19 cellular contexts compared by ENCODE assay signal in the genomic region with DNA sequence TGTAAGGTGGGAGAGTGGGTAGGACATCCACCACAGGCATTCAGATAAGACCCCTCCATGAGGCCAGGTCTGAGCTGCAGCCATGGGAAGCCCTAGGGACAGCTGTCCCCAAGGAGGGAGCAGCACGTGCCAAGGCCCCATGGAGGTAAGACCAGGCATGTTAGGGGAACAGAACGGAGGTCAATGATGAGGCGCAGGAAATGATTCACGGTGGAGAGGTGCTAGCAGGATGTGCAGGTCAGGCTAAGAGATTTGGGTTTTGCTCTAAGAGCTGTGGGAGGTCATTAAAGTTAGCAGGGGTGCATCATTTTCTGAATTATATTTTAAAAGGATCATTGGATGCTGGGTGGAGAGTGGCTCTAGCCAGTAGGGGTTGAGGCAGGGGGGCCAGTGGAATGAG.
DNase-seq lines count a peak whose midpoint lies in the region; ATAC-seq and TF ChIP-seq lines count a peak whose summit lies in the region.
"Had no signal": no experiment of that assay in that cellular context is flagged by ENCODE, and none has a peak within 500 bp of the region (broad histone marks: within the 10 kb centered on the region; RNA-seq: fewer than 3 reads in every experiment).

No MANE protein-coding gene starts in this region.

- H3K9me3 ChIP-seq in A673 (ENCODE audit: low read depth, low read length, poor library complexity, severe bottlenecking): no peaks in the 10 kb centered on the region
- H3K9me3 ChIP-seq: SK-N-SH had no signal

- no peaks in the 10 kb centered on the region for H3K9me3 Mint-ChIP-seq in activated T-helper 17 cell treated with anti-CD3 and anti-CD28 coated beads, Interleukin-2, amount 50 U/mL, for 72 hours

- no peaks in the 10 kb centered on the region for H3K36me3 ChIP-seq in A673 (ENCODE audit: insufficient read depth, low read length, poor library complexity, severe bottlenecking)

- H3K27me3 ChIP-seq in A673 (replicated peaks; ENCODE audit: insufficient read depth, low read depth, low read length, poor library complexity): no peaks in the 10 kb centered on the region
- H3K27me3 ChIP-seq in foreskin keratinocyte: no peaks in the 10 kb centered on the region

- CTCF ChIA-PET in A673 (lab: Charles Lee): no interaction called here

- H3K4me1 Mint-ChIP-seq in activated T-helper 17 cell treated with anti-CD3 and anti-CD28 coated beads, Interleukin-2, amount 50 U/mL, for 72 hours: no peaks in the 10 kb centered on the region

- no peaks in the 10 kb centered on the region for H3K4me1 ChIP-seq in A673 (ENCODE audit: insufficient read depth, low read length, poor library complexity, severe bottlenecking)
- H3K4me1 ChIP-seq in foreskin keratinocyte: peaks cover 23% of the 10 kb centered on the region

- no TSS peak for BruUV-seq in A673 (replicated peaks; lab: Mats Ljungman, UMichigan)

- POLR2A ChIA-PET in A673 (lab: Charles Lee; ENCODE audit: low non-redundant PET): no interaction called here

- H3K27ac ChIP-seq in A673 (ENCODE audit: low read depth, low read length, poor library complexity, severe bottlenecking) (no peak overlapping the region), foreskin keratinocyte (no peak overlapping the region)

- no peak overlapping the region for H3K27ac Mint-ChIP-seq in activated T-helper 17 cell treated with anti-CD3 and anti-CD28 coated beads, Interleukin-2, amount 50 U/mL, for 72 hours
- H3K27ac Mint-ChIP-seq: H9 had no signal

- no peak overlapping the region for H3K4me3 Mint-ChIP-seq in activated T-helper 17 cell treated with anti-CD3 and anti-CD28 coated beads, Interleukin-2, amount 50 U/mL, for 72 hours
- H3K4me3 Mint-ChIP-seq: H9 had no signal

- peak; percentile 23 for ATAC-seq in activated T-helper 17 cell treated with anti-CD3 and anti-CD28 coated beads, Interleukin-2, amount 50 U/mL, for 72 hours (replicated peaks)
- ATAC-seq in foreskin keratinocyte (no peak), HG03175 (IDR thresholded peaks at IDR 0.05; ENCODE audit: unreplicated experiment) (no peak)

- intact Hi-C loops in A673 (cut with micrococcal nuclease; ENCODE audit: unreplicated experiment): no loop called here

- H3K36me3 Mint-ChIP-seq in activated T-helper 17 cell treated with anti-CD3 and anti-CD28 coated beads, Interleukin-2, amount 50 U/mL, for 72 hours (ENCODE audit: low read depth): no peaks in the 10 kb centered on the region

- DNase-seq in A673 (ENCODE audit: low spot score): peak; percentile 37
- DNase-seq in ELR (ENCODE audit: low read depth): peak; percentile 6
- peak; percentile 40 to 62 for DNase-seq in foreskin keratinocyte
- DNase-seq in GOT3 (lab: John Stamatoyannopoulos, UW): no peak
- DNase-seq in NCI-H2029 treated with DMSO at 0.1 percent for 48 hours (lab: John Stamatoyannopoulos, UW): no peak
- DNase-seq: ACHN, C1 segment of cervical spinal cord, DMS79 treated with DMSO at 0.1 percent for 48 hours, GDM1, H9, Kasumi-1, NCI-H1105, NCI-H2081 treated with DMSO at 0.1 percent for 48 hours, NCI-H748 treated with DMSO at 0.1 percent for 48 hours, OCI-M1, SHP77 treated with DMSO at 0.1 percent for 48 hours, SK-N-SH had no signal

- peaks cover 17% of the 10 kb centered on the region for H3K27me3 Mint-ChIP-seq in activated T-helper 17 cell treated with anti-CD3 and anti-CD28 coated beads, Interleukin-2, amount 50 U/mL, for 72 hours

- TF ChIP-seq CTCF in A673 (conservative IDR thresholded peaks at IDR 0.05; ENCODE audit: low read depth, low read length) (no peak), foreskin keratinocyte (conservative IDR thresholded peaks at IDR 0.05) (no peak)

- H3K4me3 ChIP-seq in A673 (ENCODE audit: low read depth, low read length, poor library complexity, severe bottlenecking): no peak overlapping the region

Comparison
In these comparisons a context has a peak if more than half of its experiments do, and no peak if none do; other contexts are left out.
1. DNase-seq: peak in A673 (single experiment), ELR (single experiment) and foreskin keratinocyte (2 of 2); none in GOT3 (single experiment) and NCI-H2029 treated with DMSO at 0.1 percent for 48 hours (single experiment).